ENCODE assay signal across 30 cellular contexts in the genomic region with DNA sequence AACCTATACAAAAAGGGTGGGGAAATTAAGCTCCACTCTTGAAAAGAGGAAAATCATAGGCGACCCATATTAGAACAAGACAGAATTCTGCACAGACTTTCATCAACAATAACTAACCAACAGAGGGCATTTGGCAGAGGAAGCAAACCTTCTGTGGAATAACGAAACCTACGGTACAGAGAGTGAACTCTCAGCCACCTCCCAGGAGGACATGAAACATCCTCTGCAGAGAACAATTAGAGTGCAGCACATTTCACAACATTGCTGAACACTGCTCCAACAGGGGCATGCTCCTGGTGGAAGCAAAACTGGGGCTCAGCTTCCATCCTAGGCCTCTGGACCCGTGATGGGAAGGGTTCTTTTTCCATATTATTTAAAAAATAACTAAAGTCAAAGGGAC.
"Had no signal": no experiment of that assay in that cellular context is flagged by ENCODE, and none has a peak within 500 bp of the region (broad histone marks: within the 10 kb centered on the region; RNA-seq: fewer than 3 reads in every experiment).

No MANE protein-coding gene starts in this region.

- H3K4me3 Mint-ChIP-seq: activated B cell treated with CpG ODN at 0.5 μM for 24 hours; activated CD8-positive, alpha-beta T cell treated with anti-CD3 and anti-CD28 coated beads for 36 hours; activated naive CD4-positive, alpha-beta T cell treated with anti-CD3 and anti-CD28 coated beads, Interleukin-2, amount 50 U/mL, for 24 hours; activated naive CD8-positive, alpha-beta T cell treated with anti-CD3 and anti-CD28 coated beads for 36 hours; activated naive CD8-positive, alpha-beta T cell treated with anti-CD3 and anti-CD28 coated beads, Interleukin-2, amount 50 U/mL, for 24 hours; activated T-cell treated with anti-CD3 and anti-CD28 coated beads, Interleukin-2, amount 50 U/mL, for 4 hours; activated T-helper 17 cell treated with anti-CD3 and anti-CD28 coated beads, Interleukin-2, amount 50 U/mL, for 72 hours; T-helper 17 cell; T-helper 2 cell treated with Interferon-gamma antibody and Interleukin-4, amounts not matched to agents 5 μg/mL and 100 μg/mL, for 36 hours had no signal

- H3K4me3 ChIP-seq: adrenal gland, body of pancreas, colonic mucosa, gastroesophageal sphincter had no signal

- ATAC-seq: activated CD4-positive, CD25-positive, alpha-beta regulatory T cell treated with anti-CD3 and anti-CD28 coated beads, Interleukin-2, amount 50 U/mL, for 24 hours; activated CD8-positive, alpha-beta T cell treated with anti-CD3 and anti-CD28 coated beads for 36 hours; activated naive CD8-positive, alpha-beta T cell treated with anti-CD3 and anti-CD28 coated beads, Interleukin-2, amount 50 U/mL, for 24 hours; activated T-cell treated with anti-CD3 and anti-CD28 coated beads, Interleukin-2, amount 50 U/mL, for 4 hours; activated T-helper 17 cell treated with anti-CD3 and anti-CD28 coated beads, Interleukin-2, amount 50 U/mL, for 72 hours; body of pancreas; esophagus mucosa; gastroesophageal sphincter; T-helper 17 cell had no signal

- H3K27me3 ChIP-seq: adrenal gland, body of pancreas, colonic mucosa, gastroesophageal sphincter had no signal

- H3K27me3 Mint-ChIP-seq: activated B cell treated with CpG ODN at 0.5 μM for 24 hours; activated CD8-positive, alpha-beta T cell treated with anti-CD3 and anti-CD28 coated beads for 36 hours; activated naive CD4-positive, alpha-beta T cell treated with anti-CD3 and anti-CD28 coated beads, Interleukin-2, amount 50 U/mL, for 24 hours; activated naive CD8-positive, alpha-beta T cell treated with anti-CD3 and anti-CD28 coated beads, Interleukin-2, amount 50 U/mL, for 24 hours; activated T-helper 17 cell treated with anti-CD3 and anti-CD28 coated beads, Interleukin-2, amount 50 U/mL, for 72 hours; T-helper 17 cell had no signal

- H3K9me3 Mint-ChIP-seq: activated B cell treated with CpG ODN at 0.5 μM for 24 hours; activated CD8-positive, alpha-beta T cell treated with anti-CD3 and anti-CD28 coated beads for 36 hours; activated naive CD4-positive, alpha-beta T cell treated with anti-CD3 and anti-CD28 coated beads, Interleukin-2, amount 50 U/mL, for 24 hours; activated naive CD8-positive, alpha-beta T cell treated with anti-CD3 and anti-CD28 coated beads for 36 hours; activated naive CD8-positive, alpha-beta T cell treated with anti-CD3 and anti-CD28 coated beads, Interleukin-2, amount 50 U/mL, for 24 hours; activated T-helper 17 cell treated with anti-CD3 and anti-CD28 coated beads, Interleukin-2, amount 50 U/mL, for 72 hours; T-helper 2 cell treated with Interferon-gamma antibody and Interleukin-4, amounts not matched to agents 5 μg/mL and 100 μg/mL, for 36 hours had no signal

- H3K36me3 ChIP-seq: adrenal gland, colonic mucosa, gastroesophageal sphincter, WERI-Rb-1 had no signal

- H3K4me1 Mint-ChIP-seq: activated B cell treated with CpG ODN at 0.5 μM for 24 hours; activated naive CD4-positive, alpha-beta T cell treated with anti-CD3 and anti-CD28 coated beads, Interleukin-2, amount 50 U/mL, for 24 hours; activated naive CD8-positive, alpha-beta T cell treated with anti-CD3 and anti-CD28 coated beads for 36 hours; activated naive CD8-positive, alpha-beta T cell treated with anti-CD3 and anti-CD28 coated beads, Interleukin-2, amount 50 U/mL, for 24 hours; activated T-helper 17 cell treated with anti-CD3 and anti-CD28 coated beads, Interleukin-2, amount 50 U/mL, for 72 hours; T-helper 17 cell had no signal

- H3K9me3 ChIP-seq: adrenal gland, body of pancreas, colonic mucosa had no signal

- H3K36me3 Mint-ChIP-seq: activated naive CD4-positive, alpha-beta T cell treated with anti-CD3 and anti-CD28 coated beads, Interleukin-2, amount 50 U/mL, for 24 hours; activated naive CD8-positive, alpha-beta T cell treated with anti-CD3 and anti-CD28 coated beads for 36 hours had no signal

- H3K4me1 ChIP-seq: adrenal gland, body of pancreas, colonic mucosa, gastroesophageal sphincter had no signal

- DNase-seq: activated B cell treated with CpG ODN at 0.5 μM for 24 hours; activated CD4-positive, alpha-beta T cell treated with anti-CD3 and anti-CD28 coated beads for 48 hours; activated CD4-positive, alpha-beta T cell treated with anti-CD3 and anti-CD28 coated beads, Interleukin-2, amount 50 U/mL, for 1 hour; activated CD4-positive, alpha-beta T cell treated with anti-CD3 and anti-CD28 coated beads, Interleukin-2, amount 50 U/mL, for 48 hours; activated CD8-positive, alpha-beta memory T cell treated with anti-CD3 and anti-CD28 coated beads for 24 hours; activated CD8-positive, alpha-beta T cell treated with anti-CD3 and anti-CD28 coated beads for 36 hours; activated effector memory CD4-positive, alpha-beta T cell treated with Interleukin-2 at 50 U/mL for 16 hours; activated gamma-delta T cell treated with Interleukin-2 at 50 U/mL for 16 hours; activated naive CD4-positive, alpha-beta T cell treated with Interleukin-2 at 50 U/mL for 16 hours; activated naive CD8-positive, alpha-beta T cell treated with anti-CD3 and anti-CD28 coated beads for 36 hours; activated naive CD8-positive, alpha-beta T cell treated with anti-CD3 and anti-CD28 coated beads, Interleukin-2, amount 50 U/mL, for 24 hours; activated T-cell treated with anti-CD3 and anti-CD28 coated beads, Interleukin-2, amount 50 U/mL, for 4 hours; adrenal gland; amygdala; aorta; body of pancreas; caudate nucleus; colonic mucosa; effector CD8-positive, alpha-beta T cell; foreskin melanocyte; T-helper 1 cell; T-helper 17 cell; T1000; WERI-Rb-1 had no signal

- H3K27ac Mint-ChIP-seq: activated B cell treated with CpG ODN at 0.5 μM for 24 hours; activated CD8-positive, alpha-beta T cell treated with anti-CD3 and anti-CD28 coated beads for 36 hours; activated naive CD4-positive, alpha-beta T cell treated with anti-CD3 and anti-CD28 coated beads, Interleukin-2, amount 50 U/mL, for 24 hours; activated naive CD8-positive, alpha-beta T cell treated with anti-CD3 and anti-CD28 coated beads for 36 hours; activated naive CD8-positive, alpha-beta T cell treated with anti-CD3 and anti-CD28 coated beads, Interleukin-2, amount 50 U/mL, for 24 hours; activated T-helper 17 cell treated with anti-CD3 and anti-CD28 coated beads, Interleukin-2, amount 50 U/mL, for 72 hours; T-helper 17 cell; T-helper 2 cell treated with Interferon-gamma antibody and Interleukin-4, amounts not matched to agents 5 μg/mL and 100 μg/mL, for 36 hours had no signal

- H3K27ac ChIP-seq: adrenal gland, body of pancreas, colonic mucosa, gastroesophageal sphincter, WERI-Rb-1 had no signal
